ENCODE assay signal across 14 cellular contexts in the genomic region with DNA sequence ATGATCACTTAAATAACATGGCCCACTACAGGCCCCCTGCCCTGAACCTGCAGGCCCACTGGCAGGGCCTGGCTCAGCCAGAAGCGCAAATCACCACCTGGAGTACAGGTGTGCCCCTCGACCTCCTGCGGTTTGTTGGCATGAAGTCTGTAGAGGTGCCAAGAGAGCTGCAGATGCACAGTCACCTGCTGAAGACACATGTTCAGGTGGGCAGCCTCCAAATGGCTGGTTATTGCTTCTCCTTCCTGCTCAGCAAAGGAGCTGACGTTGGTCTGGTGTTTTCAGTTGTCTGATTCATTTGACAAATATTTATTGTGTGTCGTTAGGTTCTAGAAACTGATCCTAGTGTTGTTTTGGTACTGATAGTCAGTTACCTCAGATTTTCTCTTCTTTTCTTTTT. TPM values are rescaled to one million over a fixed set of nuclear protein-coding genes. Genes with fewer than 3 reads are reported as not detected.
DNase-seq lines count a peak whose midpoint lies in the region; ATAC-seq and TF ChIP-seq lines count a peak whose summit lies in the region.
"Had no signal": no experiment of that assay in that cellular context is flagged by ENCODE, and none has a peak within 500 bp of the region (broad histone marks: within the 10 kb centered on the region; RNA-seq: fewer than 3 reads in every experiment).

No MANE protein-coding gene starts in this region.

- DNase-seq in AG09309 (ENCODE audit: low read depth), result peak; percentile 13
- peak; percentile 84 for DNase-seq in HT-29 (ENCODE audit: low spot score)
- peak; percentile 58 for DNase-seq in NCI-H510A treated with DMSO at 0.1 percent for 48 hours (lab: John Stamatoyannopoulos, UW)
- peak; percentile 29 for DNase-seq in fibroblast of villous mesenchyme (ENCODE audit: low read depth)
- no peak for DNase-seq in mucosa of gallbladder (ENCODE audit: low spot score)
- DNase-seq in NCI-H2227 (lab: John Stamatoyannopoulos, UW; ENCODE audit: unreplicated experiment), result no peak
- no peak for DNase-seq in NOMO-1 treated with dmso at 0.1 percent for 144 hours (lab: John Stamatoyannopoulos, UW; ENCODE audit: unreplicated experiment)
- DNase-seq: activated gamma-delta T cell, AML-193, body of pancreas, DND-41 had no signal

- TF ChIP-seq CTCF in AG09309 (IDR thresholded peaks at IDR 0.05; ENCODE audit: control insufficient read depth, insufficient read depth, low read depth, low read length, missing control alignments) (no peak), fibroblast of villous mesenchyme (IDR thresholded peaks at IDR 0.05; ENCODE audit: insufficient read depth, low read depth, low read length) (no peak)

- H3K4me3 ChIP-seq in AG09309 (ENCODE audit: control insufficient read depth, low read depth, low read length) (no peak overlapping the region), fibroblast of villous mesenchyme (ENCODE audit: low read depth, low read length) (no peak overlapping the region)
- H3K4me3 ChIP-seq: body of pancreas, GM12878, suprapubic skin had no signal

- no peak for ATAC-seq in GM18861 (IDR thresholded peaks at IDR 0.05; ENCODE audit: unreplicated experiment)
- ATAC-seq: body of pancreas, GM12878 had no signal

RNA-seq across cellular contexts. Expression of a gene that starts 29.0 kb away (rescaled TPM):
- total RNA-seq in HT-29 (2014; rRNA removed; shearing (Covaris generic)), result 12.6 and 13.4 TPM in 2 replicates
- total RNA-seq in fibroblast of villous mesenchyme, result 20.6 and 30.7 TPM in 2 replicates
- 22.3 TPM for total RNA-seq in mucosa of gallbladder

RNA-seq across cellular contexts. Expression of a gene that starts 31.7 kb away (rescaled TPM):
- 2.2 and 6.3 TPM in 2 replicates for total RNA-seq in HT-29 (2014; rRNA removed; shearing (Covaris generic))
- total RNA-seq in fibroblast of villous mesenchyme (12.9 and 16.0 TPM in 2 replicates), mucosa of gallbladder (8.7 TPM)

RNA-seq across cellular contexts. Expression of a gene that starts 55.2 kb away (rescaled TPM):
- total RNA-seq in HT-29 (2014; rRNA removed; shearing (Covaris generic)), result 17.9 and 18.2 TPM in 2 replicates
- total RNA-seq in fibroblast of villous mesenchyme (14.2 and 19.0 TPM in 2 replicates), mucosa of gallbladder (15.8 TPM)

Comparison
In these comparisons a context has a peak if more than half of its experiments do, and no peak if none do; other contexts are left out.
1. DNase-seq: peak in AG09309 (single experiment), HT-29 (single experiment), NCI-H510A treated with DMSO at 0.1 percent for 48 hours (single experiment) and fibroblast of villous mesenchyme (single experiment); none in mucosa of gallbladder (single experiment), NCI-H2227 (single experiment) and NOMO-1 treated with dmso at 0.1 percent for 144 hours (single experiment).